11 cellular contexts compared by ENCODE assay signal in genomic region chr12:6181583-6182278, GRCh38. TPM values are rescaled to one million over a fixed set of nuclear protein-coding genes. Genes with fewer than 3 reads are reported as not detected.
DNase-seq lines count a peak whose midpoint lies in the region; ATAC-seq and TF ChIP-seq lines count a peak whose summit lies in the region.
"Had no signal": no experiment of that assay in that cellular context is flagged by ENCODE, and none has a peak within 500 bp of the region (broad histone marks: within the 10 kb centered on the region; RNA-seq: fewer than 3 reads in every experiment).

No MANE protein-coding gene starts in this region.

- H2BK5ac ChIP-seq in IMR-90 (ENCODE audit: low read depth, low read length, poor library complexity, severe bottlenecking): peak overlapping the region; percentile 82

- peak overlapping the region; percentile 17; the same call in 1 of the 2 replicates for H3K56ac ChIP-seq in IMR-90 (ENCODE audit: extremely low read depth, insufficient read depth, low read length)

- peaks cover 36% of the 10 kb centered on the region for H3K9me1 ChIP-seq in IMR-90 (ENCODE audit: insufficient read depth, low read length)

- peak overlapping the region; percentile 91 for H2BK20ac ChIP-seq in IMR-90 (ENCODE audit: low read depth, low read length)

- H3K4me1 ChIP-seq in IMR-90 (ENCODE audit: control insufficient read depth, insufficient read depth, low read length): peaks cover 33% of the 10 kb centered on the region
- peaks cover 16% of the 10 kb centered on the region for H3K4me1 ChIP-seq in body of pancreas
- H3K4me1 ChIP-seq in lower lobe of right lung: peaks cover 52% of the 10 kb centered on the region
- H3K4me1 ChIP-seq in stomach smooth muscle (ENCODE audit: control insufficient read depth, insufficient read depth, low read length): peaks cover 61% of the 10 kb centered on the region
- H3K4me1 ChIP-seq in OCI-LY7 (ENCODE audit: insufficient read depth, low read length, poor library complexity, severe bottlenecking): no peaks in the 10 kb centered on the region

- H3K79me2 ChIP-seq in OCI-LY7 (ENCODE audit: insufficient read depth, low read depth, low read length): no peaks in the 10 kb centered on the region

- peak overlapping the region; percentile 84 for H3K18ac ChIP-seq in IMR-90 (ENCODE audit: low read depth, low read length)

- peak overlapping the region; percentile 97 for H3K4ac ChIP-seq in IMR-90 (ENCODE audit: low read depth, low read length)

- H3K14ac ChIP-seq in IMR-90 (replicated peaks; ENCODE audit: low read depth, low read length): peak overlapping the region; percentile 89

- no peak for TF ChIP-seq RAD21 in IMR-90 (IDR thresholded peaks at IDR 0.05; ENCODE audit: low read length)

- ATAC-seq in IMR-90 (ENCODE audit: low read depth) (no peak), body of pancreas (peak; percentile 19), lower lobe of right lung (no peak), HG03280 (IDR thresholded peaks at IDR 0.05; ENCODE audit: unreplicated experiment) (no peak), HG03432 (IDR thresholded peaks at IDR 0.05; ENCODE audit: unreplicated experiment) (no peak)

- DNase-seq in IMR-90: no peak
- no peak for DNase-seq in body of pancreas
- no peak for DNase-seq in lower lobe of right lung
- DNase-seq in OCI-LY7 (ENCODE audit: low spot score): no peak
- DNase-seq in SIG-M5 treated with dmso at 0.1 percent for 504 hours (lab: John Stamatoyannopoulos, UW; ENCODE audit: unreplicated experiment): no peak
- DNase-seq: activated effector memory CD4-positive, alpha-beta T cell treated with Interleukin-2 at 50 U/mL for 16 hours; immature natural killer cell had no signal

- H4K20me1 ChIP-seq in IMR-90 (ENCODE audit: insufficient read depth, low read length) (no peaks in the 10 kb centered on the region; the same call in 1 of the 2 replicates), OCI-LY7 (ENCODE audit: insufficient read depth, low read length) (no peaks in the 10 kb centered on the region)

- TF ChIP-seq POLR2A in IMR-90 (IDR thresholded peaks at IDR 0.05; ENCODE audit: low read depth, low read length) (no peak), body of pancreas (IDR thresholded peaks at IDR 0.05) (no peak)

- H3K4me2 ChIP-seq in IMR-90 (ENCODE audit: low read depth, low read length) (no peak overlapping the region), OCI-LY7 (ENCODE audit: low read length) (no peak overlapping the region)
- H3K4me2 ChIP-seq: KMS-11 had no signal

- no peak for TF ChIP-seq CTCF in IMR-90 (conservative IDR thresholded peaks at IDR 0.05; ENCODE audit: low read depth, low read length)
- TF ChIP-seq CTCF in body of pancreas (IDR thresholded peaks at IDR 0.05): no peak
- TF ChIP-seq CTCF in lower lobe of right lung (IDR thresholded peaks at IDR 0.05): no peak
- no peak for TF ChIP-seq CTCF in OCI-LY7 (conservative IDR thresholded peaks at IDR 0.05; ENCODE audit: low read length)

- H3K27ac ChIP-seq in IMR-90 (ENCODE audit: insufficient read depth, low read length) (peak overlapping the region; percentile 38), body of pancreas (peak overlapping the region in 3 of 4 donors; percentile 5 to 54 (median 38)), lower lobe of right lung (peak overlapping the region; percentile 76), stomach smooth muscle (ENCODE audit: low read length) (peak overlapping the region; percentile 93), OCI-LY7 (ENCODE audit: low read depth, low read length, poor library complexity, severe bottlenecking) (no peak overlapping the region)
- H3K27ac ChIP-seq: KMS-11 had no signal

- peaks cover 0 to 3% of the 10 kb centered on the region in 2 experiments; a peak in 1 of 4 replicates for H3K79me1 ChIP-seq in IMR-90 (ENCODE audit: low read depth in 1 of 2, low read length in 2 of 2)

- in situ Hi-C loops in IMR-90 (cut with MboI; ENCODE audit: low sequenced_read_pairs): loop anchor here (5.0 to 25.0 kb wide), 2 partner anchors 114 to 281 kb away; partner anchors contain the start of genes TAPBPL and VAMP1

- no peaks in the 10 kb centered on the region for H3K27me3 ChIP-seq in IMR-90 (ENCODE audit: control insufficient read depth, insufficient read depth, low read length)
- no peaks in the 10 kb centered on the region for H3K27me3 ChIP-seq in body of pancreas
- no peaks in the 10 kb centered on the region for H3K27me3 ChIP-seq in lower lobe of right lung (ENCODE audit: low read depth)
- no peaks in the 10 kb centered on the region for H3K27me3 ChIP-seq in stomach smooth muscle (ENCODE audit: control insufficient read depth in 1 of 2, insufficient read depth in 2 of 2, low read length in 2 of 2)

- 51% methylated on average over 14 of the region's 17 CpGs; no CpG with 5 or more reads in 1 of the 2 experiments for WGBS in IMR-90 (ENCODE audit: extremely low coverage in 2 of 2, insufficient read length in 1 of 2), 2 experiments
- 54 to 64% methylated on average over 16 to 17 of the region's 17 CpGs for WGBS in body of pancreas, 2 donors

- intact Hi-C loops in IMR-90 (cut with micrococcal nuclease): loop anchor here (5.0 kb wide), 1 partner anchor 119 kb away; no protein-coding TSS in a partner anchor
- intact Hi-C loops in body of pancreas (cut with DNase I): no loop called here
- intact Hi-C loops in lower lobe of right lung (cut with DNase I): no loop called here
- intact Hi-C loops in OCI-LY7 (cut with micrococcal nuclease; ENCODE audit: unreplicated experiment): no loop called here

- peak overlapping the region; percentile 93 for H3K23ac ChIP-seq in IMR-90 (ENCODE audit: low read depth, low read length)

- H4K5ac ChIP-seq in IMR-90 (ENCODE audit: low read depth, low read length): peak overlapping the region; percentile 72

- peak overlapping the region; percentile 97 for H2BK120ac ChIP-seq in IMR-90 (ENCODE audit: low read depth, low read length)

- H3K9me3 ChIP-seq in IMR-90 (ENCODE audit: control insufficient read depth, insufficient read depth, low read length) (no peaks in the 10 kb centered on the region), body of pancreas (no peaks in the 10 kb centered on the region), lower lobe of right lung (no peaks in the 10 kb centered on the region), stomach smooth muscle (ENCODE audit: control insufficient read depth in 2 of 2, low read length in 2 of 2) (no peaks in the 10 kb centered on the region), OCI-LY7 (ENCODE audit: low read length) (no peaks in the 10 kb centered on the region)

- CTCF ChIA-PET in IMR-90 (lab: Yijun Ruan, JAX): interaction anchor here (2.4 kb wide), 1 partner anchor 14 kb away, joined by 10 read pairs; no protein-coding TSS in a partner anchor
- CTCF ChIA-PET in OCI-LY7 (lab: Charles Lee; ENCODE audit: unreplicated experiment): interaction anchor here (0.6 kb wide), 1 partner anchor 18 kb away, joined by 3 read pairs; no protein-coding TSS in a partner anchor

- no peaks in the 10 kb centered on the region for H3K9me2 ChIP-seq in OCI-LY7 (ENCODE audit: insufficient read depth, low read length)

- peak overlapping the region; percentile 83 for H2AK5ac ChIP-seq in IMR-90 (ENCODE audit: low read depth, low read length)

- POLR2A ChIA-PET in IMR-90 (lab: Charles Lee; ENCODE audit: unreplicated experiment): no interaction called here
- POLR2A ChIA-PET in OCI-LY7 (lab: Charles Lee): no interaction called here

- H3K4me3 ChIP-seq in IMR-90 (ENCODE audit: insufficient read depth, low read depth, low read length) (no peak overlapping the region), body of pancreas (no peak overlapping the region), lower lobe of right lung (no peak overlapping the region), stomach smooth muscle (ENCODE audit: low read length in 2 of 2) (peak overlapping the region in 1 of 2 donors; percentile 57), OCI-LY7 (ENCODE audit: low read depth, low read length, poor library complexity, severe bottlenecking) (no peak overlapping the region)

- H2AK9ac ChIP-seq in IMR-90 (replicated peaks; ENCODE audit: low read depth, low read length, poor library complexity): peak overlapping the region; percentile 88

- H3K9ac ChIP-seq in IMR-90 (ENCODE audit: low read depth, low read length): no peak overlapping the region
- H3K9ac ChIP-seq in stomach smooth muscle (ENCODE audit: low read length in 2 of 2): peak overlapping the region; percentile 39 to 66
- H3K9ac ChIP-seq: KMS-11 had no signal

- peak overlapping the region; percentile 81; the same call in 2 of the 3 replicates for H2BK15ac ChIP-seq in IMR-90 (ENCODE audit: low read depth, low read length)

- peak overlapping the region; percentile 90 for H2AFZ ChIP-seq in IMR-90 (replicated peaks; ENCODE audit: low read length, poor library complexity)
- H2AFZ ChIP-seq in OCI-LY7 (ENCODE audit: low read length): no peak overlapping the region

- BruUV-seq in IMR-90 (replicated peaks; lab: Mats Ljungman, UMichigan): no TSS peak
- no TSS peak for BruUV-seq in OCI-LY7 (replicated peaks; lab: Mats Ljungman, UMichigan)

- peak overlapping the region; percentile 86 for H4K91ac ChIP-seq in IMR-90 (ENCODE audit: insufficient read depth, low read depth, low read length)

- dilution Hi-C loops in IMR-90 (cut with HindIII; ENCODE audit: low sequenced_read_pairs, unreplicated experiment): no loop called here

- H3K36me3 ChIP-seq in IMR-90 (ENCODE audit: control insufficient read depth, insufficient read depth, low read length): no peaks in the 10 kb centered on the region
- no peaks in the 10 kb centered on the region for H3K36me3 ChIP-seq in body of pancreas (replicated peaks in 1 of 2; ENCODE audit: insufficient read depth in 1 of 2, low read depth in 2 of 2)
- H3K36me3 ChIP-seq in lower lobe of right lung: no peaks in the 10 kb centered on the region
- H3K36me3 ChIP-seq in stomach smooth muscle (ENCODE audit: control insufficient read depth in 2 of 2, insufficient read depth in 2 of 2, low read length in 2 of 2): no peaks in the 10 kb centered on the region
- H3K36me3 ChIP-seq in OCI-LY7 (ENCODE audit: insufficient read depth, low read length): no peaks in the 10 kb centered on the region

- peak overlapping the region; percentile 35 to 91; a peak in 3 of 4 replicates for H4K8ac ChIP-seq in IMR-90 (ENCODE audit: low read depth in 2 of 2, low read length in 2 of 2)

RNA-seq across cellular contexts. Expression of gene CD9, which starts 18.5 kb away (rescaled TPM):
- total RNA-seq in IMR-90 (2012; rRNA removed): 48.8 and 70.0 TPM in 2 replicates
- polyA plus RNA-seq in IMR-90 (2012; rRNA removed): 69.1 and 70.9 TPM in 2 replicates
- polyA plus RNA-seq in IMR-90 (2012; cell fraction: cytosol; rRNA removed): 50.1 and 55.3 TPM in 2 replicates
- 19.2 and 35.5 TPM in 2 replicates for polyA plus RNA-seq in IMR-90 (2012; cell fraction: nucleus; rRNA removed; ENCODE audit: low replicate concordance)
- total RNA-seq in body of pancreas: 10 to 100 TPM; 66.6 to 91.3 TPM
- total RNA-seq in lower lobe of right lung: 437 TPM
- total RNA-seq in OCI-LY7 (2014; rRNA removed; shearing (Covaris generic)): not detected in 2 replicates
- not detected in 2 replicates for total RNA-seq in OCI-LY7 (2022)

RNA-seq across cellular contexts. Expression of gene VWF, which starts 57.3 kb away (rescaled TPM):
- under 0.01 TPM in 2 replicates for total RNA-seq in IMR-90 (2012; rRNA removed)
- polyA plus RNA-seq in IMR-90 (2012; rRNA removed): 0.09 and 0.10 TPM in 2 replicates
- polyA plus RNA-seq in IMR-90 (2012; cell fraction: cytosol; rRNA removed): 0.04 and 0.11 TPM in 2 replicates
- polyA plus RNA-seq in IMR-90 (2012; cell fraction: nucleus; rRNA removed; ENCODE audit: low replicate concordance): 0.14 and 0.34 TPM in 2 replicates
- 10 to 100 TPM; 76.1 to 78.1 TPM for total RNA-seq in body of pancreas
- total RNA-seq in lower lobe of right lung: 468 TPM
- total RNA-seq in OCI-LY7 (2014; rRNA removed; shearing (Covaris generic)): not detected in 2 replicates
- total RNA-seq in OCI-LY7 (2022): 0.32 and 0.35 TPM in 2 replicates

Comparison
In these comparisons a context has a peak if more than half of its experiments do, and no peak if none do; other contexts are left out.
1. RNA of gene CD9, which starts 18.5 kb away (total RNA-seq): 437 TPM in lower lobe of right lung (single experiment), 66.6 to 91.3 TPM in body of pancreas and 48.8 to 70.0 TPM in IMR-90; not detected in OCI-LY7; every median in the first group is over 10 times any median in the second.
2. RNA of gene VWF, which starts 57.3 kb away (total RNA-seq): 468 TPM in lower lobe of right lung (single experiment) and 76.1 to 78.1 TPM in body of pancreas; 0.32 to 0.35 TPM in OCI-LY7 and under 0.01 TPM in IMR-90; every median in the first group is over 10 times any median in the second.